ENCODE assay signal across 8 cellular contexts in the genomic region with DNA sequence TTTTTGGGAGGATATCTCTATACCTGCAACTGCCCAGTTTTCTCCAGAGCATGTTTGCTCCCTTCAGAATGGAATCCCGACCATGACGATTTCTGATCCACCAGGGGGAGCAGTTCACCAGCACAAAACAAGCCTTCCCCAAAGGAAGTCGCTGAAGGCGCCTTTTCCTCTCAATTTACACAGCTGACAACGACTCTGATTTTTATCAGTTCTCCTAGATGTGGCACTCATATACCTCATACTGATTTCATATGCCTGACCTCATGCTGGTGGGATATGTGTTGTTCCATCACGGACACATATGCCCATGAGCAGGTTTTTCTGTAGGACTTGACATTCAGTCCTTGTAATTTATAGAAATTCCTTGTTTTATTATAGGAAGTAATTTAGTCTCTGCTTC.
DNase-seq lines count a peak whose midpoint lies in the region; ATAC-seq and TF ChIP-seq lines count a peak whose summit lies in the region.

No MANE protein-coding gene starts in this region.

- peak; percentile 51 for DNase-seq in AG08396 (ENCODE audit: low spot score)
- DNase-seq in HuH-7 (ENCODE audit: low spot score), result peak; percentile 44
- peak; percentile 82 for DNase-seq in PC-3
- peak; percentile 49 for DNase-seq in activated T-helper 1 cell treated with anti-CD3 and anti-CD28 coated beads, Interleukin-12 subunit alpha, Interleukin-12 subunit beta, Interleukin-2, Interleukin-4 antibody, amounts not matched to agents 30 ng/mL and 10 ng/mL and 1 ng/mL, durations not matched to agents 14 hours and 24 hours and 36 hours (ENCODE audit: low spot score)
- peak in 1 of 2 donors; percentile 67 for DNase-seq in foreskin keratinocyte
- DNase-seq in osteocyte (ENCODE audit: extremely low spot score, unreplicated experiment), result no peak
- DNase-seq in type B pancreatic cell (ENCODE audit: extremely low spot score, unreplicated experiment), result peak; percentile 72

- H3K27me3 Mint-ChIP-seq in activated T-helper 1 cell treated with anti-CD3 and anti-CD28 coated beads, Interleukin-12 subunit alpha, Interleukin-12 subunit beta, Interleukin-2, Interleukin-4 antibody, amounts not matched to agents 30 ng/mL and 10 ng/mL and 1 ng/mL, durations not matched to agents 14 hours and 24 hours and 36 hours (ENCODE audit: insufficient read depth), result peaks cover 54% of the 10 kb centered on the region
- H3K27me3 Mint-ChIP-seq in osteocyte (ENCODE audit: unreplicated experiment) (no peaks in the 10 kb centered on the region), type B pancreatic cell (no peaks in the 10 kb centered on the region)

- H3K79me2 ChIP-seq in PC-3 (ENCODE audit: low read length), result no peaks in the 10 kb centered on the region

- H3K36me3 Mint-ChIP-seq in activated T-helper 1 cell treated with anti-CD3 and anti-CD28 coated beads, Interleukin-12 subunit alpha, Interleukin-12 subunit beta, Interleukin-2, Interleukin-4 antibody, amounts not matched to agents 30 ng/mL and 10 ng/mL and 1 ng/mL, durations not matched to agents 14 hours and 24 hours and 36 hours (ENCODE audit: low read depth), result no peaks in the 10 kb centered on the region
- H3K36me3 Mint-ChIP-seq in osteocyte (ENCODE audit: unreplicated experiment) (peaks cover 7% of the 10 kb centered on the region), type B pancreatic cell (no peaks in the 10 kb centered on the region)

- H4K20me1 ChIP-seq in PC-3 (ENCODE audit: low read length), result no peaks in the 10 kb centered on the region

- no peak overlapping the region for H3K27ac Mint-ChIP-seq in activated T-helper 1 cell treated with anti-CD3 and anti-CD28 coated beads, Interleukin-12 subunit alpha, Interleukin-12 subunit beta, Interleukin-2, Interleukin-4 antibody, amounts not matched to agents 30 ng/mL and 10 ng/mL and 1 ng/mL, durations not matched to agents 14 hours and 24 hours and 36 hours
- H3K27ac Mint-ChIP-seq in osteocyte (ENCODE audit: unreplicated experiment) (peak overlapping the region; percentile 5), type B pancreatic cell (peak overlapping the region; percentile 9)

- H3K27ac ChIP-seq in PC-3 (ENCODE audit: low read length), result no peak overlapping the region
- no peak overlapping the region for H3K27ac ChIP-seq in foreskin keratinocyte

- no peaks in the 10 kb centered on the region for H3K9me3 Mint-ChIP-seq in activated T-helper 1 cell treated with anti-CD3 and anti-CD28 coated beads, Interleukin-12 subunit alpha, Interleukin-12 subunit beta, Interleukin-2, Interleukin-4 antibody, amounts not matched to agents 30 ng/mL and 10 ng/mL and 1 ng/mL, durations not matched to agents 14 hours and 24 hours and 36 hours
- H3K9me3 Mint-ChIP-seq in osteocyte (ENCODE audit: unreplicated experiment) (peaks cover 8% of the 10 kb centered on the region), type B pancreatic cell (no peaks in the 10 kb centered on the region)

- H3K4me1 ChIP-seq in PC-3 (ENCODE audit: insufficient read depth, low read length) (peaks cover 5% of the 10 kb centered on the region; the same call in 1 of the 2 replicates), foreskin keratinocyte (peaks cover 16% of the 10 kb centered on the region)

- no peaks in the 10 kb centered on the region for H3F3A ChIP-seq in PC-3 (ENCODE audit: low read length, unreplicated experiment)

- H3K4me3 ChIP-seq in PC-3 (ENCODE audit: low read length), result no peak overlapping the region

- H2AFZ ChIP-seq in PC-3 (ENCODE audit: low read length), result peak overlapping the region; percentile 31; the same call in 1 of the 2 replicates

- intact Hi-C loops in PC-3 (cut with micrococcal nuclease), result loop anchor here (5.0 to 10.0 kb wide), 4 partner anchors 298 to 1978 kb away; no protein-coding TSS in a partner anchor
- intact Hi-C loops in activated T-helper 1 cell treated with anti-CD3 and anti-CD28 coated beads, Interleukin-12 subunit alpha, Interleukin-12 subunit beta, Interleukin-2, Interleukin-4 antibody, amounts not matched to agents 30 ng/mL and 10 ng/mL and 1 ng/mL, durations not matched to agents 14 hours and 24 hours and 36 hours (cut with micrococcal nuclease), result loop anchor here (1.0 to 10.0 kb wide), 5 partner anchors 25 to 1086 kb away; no protein-coding TSS in a partner anchor

- peak; percentile 73 for ATAC-seq in GM18867 (IDR thresholded peaks at IDR 0.05; ENCODE audit: unreplicated experiment)
- ATAC-seq in PC-3, result peak; percentile 77
- ATAC-seq in foreskin keratinocyte, result peak; percentile 80

- no peaks in the 10 kb centered on the region for H3K36me3 ChIP-seq in PC-3 (ENCODE audit: low read depth, low read length)

- H3K27me3 ChIP-seq in PC-3 (ENCODE audit: low read length), result no peaks in the 10 kb centered on the region
- no peaks in the 10 kb centered on the region for H3K27me3 ChIP-seq in foreskin keratinocyte

- H3K4me3 Mint-ChIP-seq in activated T-helper 1 cell treated with anti-CD3 and anti-CD28 coated beads, Interleukin-12 subunit alpha, Interleukin-12 subunit beta, Interleukin-2, Interleukin-4 antibody, amounts not matched to agents 30 ng/mL and 10 ng/mL and 1 ng/mL, durations not matched to agents 14 hours and 24 hours and 36 hours, result no peak overlapping the region
- H3K4me3 Mint-ChIP-seq in osteocyte (ENCODE audit: unreplicated experiment), result no peak overlapping the region
- H3K4me3 Mint-ChIP-seq in type B pancreatic cell, result peak overlapping the region; percentile 14

- no peak overlapping the region for H3K9ac ChIP-seq in PC-3 (ENCODE audit: low read length)

- peaks cover 12% of the 10 kb centered on the region for H3K4me1 Mint-ChIP-seq in activated T-helper 1 cell treated with anti-CD3 and anti-CD28 coated beads, Interleukin-12 subunit alpha, Interleukin-12 subunit beta, Interleukin-2, Interleukin-4 antibody, amounts not matched to agents 30 ng/mL and 10 ng/mL and 1 ng/mL, durations not matched to agents 14 hours and 24 hours and 36 hours (ENCODE audit: low read depth)
- peaks cover 62% of the 10 kb centered on the region for H3K4me1 Mint-ChIP-seq in osteocyte (ENCODE audit: unreplicated experiment)
- H3K4me1 Mint-ChIP-seq in type B pancreatic cell (ENCODE audit: unreplicated experiment), result peaks cover 19% of the 10 kb centered on the region

- CTCF ChIA-PET in PC-3 (lab: Charles Lee), result interaction anchor here (0.8 to 1.0 kb wide), 3 partner anchors 971 to 1077 kb away, joined by 3 to 5 read pairs (median 3); no protein-coding TSS in a partner anchor

- H3K4me2 ChIP-seq in PC-3 (ENCODE audit: low read length), result peak overlapping the region; percentile 36; the same call in 1 of the 2 replicates

- no peaks in the 10 kb centered on the region for H3K9me3 ChIP-seq in PC-3 (ENCODE audit: low read length)

- peak; percentile 81 for TF ChIP-seq CTCF in PC-3 (conservative IDR thresholded peaks at IDR 0.05; ENCODE audit: low read depth, low read length)
- peak; percentile 86 for TF ChIP-seq CTCF in foreskin keratinocyte (conservative IDR thresholded peaks at IDR 0.05)
- TF ChIP-seq CTCF in osteocyte (IDR thresholded peaks at IDR 0.05), result peak; percentile 90
- peak; percentile 93 for TF ChIP-seq CTCF in type B pancreatic cell (conservative IDR thresholded peaks at IDR 0.05)

- POLR2A ChIA-PET in PC-3 (lab: Charles Lee; ENCODE audit: unreplicated experiment), result no interaction called here

- BruUV-seq in PC-3 (replicated peaks; lab: Mats Ljungman, UMichigan), result no TSS peak

- no peaks in the 10 kb centered on the region for H3K9me2 ChIP-seq in PC-3 (replicated peaks; ENCODE audit: low read length)
